17 cellular contexts compared by ENCODE assay signal in genomic region chr1:91764471-91765115, GRCh38.
DNase-seq lines count a peak whose midpoint lies in the region; ATAC-seq and TF ChIP-seq lines count a peak whose summit lies in the region.
"Had no signal": no experiment of that assay in that cellular context is flagged by ENCODE, and none has a peak within 500 bp of the region (broad histone marks: within the 10 kb centered on the region; RNA-seq: fewer than 3 reads in every experiment).

No MANE protein-coding gene starts in this region.

- peak overlapping the region in 4 of 5 donors; percentile 10 to 82 (median 46) for H3K27ac ChIP-seq in adrenal gland
- H3K27ac ChIP-seq in iPS DF 6.9 (ENCODE audit: low read length) = no peak overlapping the region

- intact Hi-C loops in adrenal gland (cut with DNase I) = no loop called here

- H3K27me3 ChIP-seq in adrenal gland (no peaks in the 10 kb centered on the region), iPS DF 6.9 (ENCODE audit: control insufficient read depth, insufficient read depth, low read length) (no peaks in the 10 kb centered on the region)

- H3K4me1 ChIP-seq in adrenal gland (replicated peaks in 1 of 2) (peaks cover 16 to 67% of the 10 kb centered on the region in 2 donors), iPS DF 6.9 (ENCODE audit: control insufficient read depth, insufficient read depth, low read length) (peaks cover 2% of the 10 kb centered on the region; the same call in 1 of the 2 replicates)

- no peaks in the 10 kb centered on the region for H3K9me3 Mint-ChIP-seq in nephron progenitor cell
- H3K9me3 Mint-ChIP-seq: activated CD8-positive, alpha-beta T cell treated with anti-CD3 and anti-CD28 coated beads for 36 hours; CD8-positive, alpha-beta memory T cell; T-cell had no signal

- no peak for TF ChIP-seq POLR2A in adrenal gland (IDR thresholded peaks at IDR 0.05)

- no peak overlapping the region for H3K4me3 Mint-ChIP-seq in nephron progenitor cell
- H3K4me3 Mint-ChIP-seq: activated CD8-positive, alpha-beta T cell treated with anti-CD3 and anti-CD28 coated beads for 36 hours; CD8-positive, alpha-beta memory T cell; T-cell had no signal

- H3K4me1 Mint-ChIP-seq in nephron progenitor cell = peaks cover 46% of the 10 kb centered on the region

- no peaks in the 10 kb centered on the region for H3K36me3 ChIP-seq in adrenal gland (replicated peaks in 1 of 2)
- no peaks in the 10 kb centered on the region for H3K36me3 ChIP-seq in iPS DF 6.9 (ENCODE audit: control insufficient read depth, insufficient read depth, low read length)

- no peak for ATAC-seq in GM21619 (IDR thresholded peaks at IDR 0.05; ENCODE audit: unreplicated experiment)
- no peak for ATAC-seq in HG03565 (IDR thresholded peaks at IDR 0.05; ENCODE audit: unreplicated experiment)
- ATAC-seq in HG02973 (IDR thresholded peaks at IDR 0.05; ENCODE audit: unreplicated experiment) = no peak
- ATAC-seq: activated CD8-positive, alpha-beta T cell treated with anti-CD3 and anti-CD28 coated beads for 36 hours; HCT116; Right ventricle myocardium inferior; T-cell had no signal

- peak; percentile 65 for DNase-seq in ELF-1 (ENCODE audit: low read depth, low spot score)
- no peak for DNase-seq in adrenal gland
- peak; percentile 13 for DNase-seq in iPS DF 6.9 (ENCODE audit: low read depth, low spot score)
- DNase-seq in nephron progenitor cell = peak; percentile 40
- DNase-seq in SHP77 treated with DMSO at 0.1 percent for 48 hours (lab: John Stamatoyannopoulos, UW) = no peak
- DNase-seq: activated CD8-positive, alpha-beta T cell treated with anti-CD3 and anti-CD28 coated beads for 36 hours; activated T-cell treated with anti-CD3 and anti-CD28 coated beads, Interleukin-2, amount 50 U/mL, for 48 hours; CD8-positive, alpha-beta memory T cell; DND-41; NCI-H1436; NCI-H2227 treated with DMSO at 0.1 percent for 48 hours; T-cell had no signal

- H3K27me3 Mint-ChIP-seq in nephron progenitor cell (ENCODE audit: low read depth, poor library complexity) = peaks cover 3% of the 10 kb centered on the region
- H3K27me3 Mint-ChIP-seq: activated CD8-positive, alpha-beta T cell treated with anti-CD3 and anti-CD28 coated beads for 36 hours; CD8-positive, alpha-beta memory T cell; T-cell had no signal

- TF ChIP-seq CTCF in adrenal gland (IDR thresholded peaks at IDR 0.05) = no peak
- TF ChIP-seq CTCF in nephron progenitor cell (IDR thresholded peaks at IDR 0.05) = peak; percentile 18

- 87 to 91% (median 90%) methylated on average over 12 of the region's 12 CpGs for WGBS in adrenal gland, 4 donors
- WGBS in iPS DF 6.9 (ENCODE audit: insufficient coverage, insufficient read length) = no CpG with 5 or more reads among the region's 12 CpGs

- H3K9me3 ChIP-seq in adrenal gland (replicated peaks in 1 of 3) = no peaks in the 10 kb centered on the region
- no peaks in the 10 kb centered on the region for H3K9me3 ChIP-seq in iPS DF 6.9 (ENCODE audit: control insufficient read depth, insufficient read depth, low read length)

- peak overlapping the region; percentile 33 for H3K27ac Mint-ChIP-seq in nephron progenitor cell
- H3K27ac Mint-ChIP-seq: activated CD8-positive, alpha-beta T cell treated with anti-CD3 and anti-CD28 coated beads for 36 hours; T-cell had no signal

- no peaks in the 10 kb centered on the region for H3K36me3 Mint-ChIP-seq in nephron progenitor cell (ENCODE audit: low read depth)

- H3K4me3 ChIP-seq in adrenal gland = no peak overlapping the region
- no peak overlapping the region for H3K4me3 ChIP-seq in iPS DF 6.9 (ENCODE audit: low read length)

Comparison
In these comparisons a context has a peak if more than half of its experiments do, and no peak if none do; other contexts are left out.
1. DNase-seq: peak in ELF-1 (single experiment), iPS DF 6.9 (single experiment) and nephron progenitor cell (single experiment); none in adrenal gland (0 of 7) and SHP77 treated with DMSO at 0.1 percent for 48 hours (single experiment).